1 cellular context compared by ENCODE assay signal in genomic region chr1:155277070-155277895, GRCh38.
TF ChIP-seq lines count a peak whose summit lies in the region.

Gene HCN3 (plus strand): TSS chr1:155277463. CDS start chr1:155277591, 128 bp downstream.

TF ChIP-seq in GM23338, 12 proteins besides CTCF, POLR2A, EP300 and RAD21 (continued from another document):
- TF ChIP-seq REST (IDR thresholded peaks at IDR 0.05; ENCODE audit: unreplicated experiment) (peak; percentile 29), EZH2phosphoT487 (IDR thresholded peaks at IDR 0.05; ENCODE audit: unreplicated experiment) (no peak), ZNF331 (CRISPR knock-in tag; IDR thresholded peaks at IDR 0.05; ENCODE audit: low read depth) (no peak)
TF ChIP-seq in GM23338: peak in this region for 1.
